1 cellular context compared by ENCODE assay signal in the genomic region with DNA sequence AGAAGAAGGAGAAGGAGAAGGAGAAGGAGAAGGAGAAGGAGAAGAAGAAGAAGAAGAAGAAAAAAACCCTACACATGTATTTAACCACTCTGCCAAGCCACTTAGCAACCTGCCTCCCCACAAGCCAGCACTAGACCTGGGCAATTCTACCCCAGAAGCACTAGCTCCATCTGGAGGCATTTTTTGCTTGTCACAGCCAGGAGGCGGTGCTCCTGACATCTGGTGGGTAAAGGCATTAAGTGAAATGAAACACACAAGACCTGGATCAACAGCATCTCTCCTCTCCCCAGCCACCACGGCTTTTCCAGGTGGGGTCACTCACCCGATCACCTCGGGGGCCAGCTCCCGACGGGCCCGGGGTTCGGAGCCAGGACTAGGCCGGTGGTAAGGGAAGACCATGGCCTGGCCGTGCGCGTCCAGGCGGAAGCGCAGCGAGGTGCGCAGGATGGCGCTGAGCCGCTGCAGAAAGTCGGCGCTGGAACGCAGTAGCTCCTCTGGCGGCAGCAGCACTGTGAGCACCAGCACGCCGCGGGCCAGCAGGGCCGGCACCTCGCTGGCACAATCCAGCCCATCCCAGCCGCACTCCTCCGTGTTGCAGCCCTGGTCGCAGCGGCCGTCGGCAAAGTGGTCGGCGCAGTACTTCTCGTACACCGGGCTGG.
TF ChIP-seq lines count a peak whose summit lies in the region.

No MANE protein-coding gene starts in this region.

TF ChIP-seq in GM12878, 131 proteins besides CTCF, POLR2A, EP300 and RAD21:
- TF ChIP-seq CBX5 (IDR thresholded peaks at IDR 0.05; ENCODE audit: low read depth) (no peak), SMC3 (IDR thresholded peaks at IDR 0.05; ENCODE audit: borderline replicate concordance, low read length) (0 out of 2 replicates have a peak, but pooled peaks have one; percentile 29)
TF ChIP-seq in GM12878: peak in this region for 1.
